24 cellular contexts compared by ENCODE assay signal in the genomic region with DNA sequence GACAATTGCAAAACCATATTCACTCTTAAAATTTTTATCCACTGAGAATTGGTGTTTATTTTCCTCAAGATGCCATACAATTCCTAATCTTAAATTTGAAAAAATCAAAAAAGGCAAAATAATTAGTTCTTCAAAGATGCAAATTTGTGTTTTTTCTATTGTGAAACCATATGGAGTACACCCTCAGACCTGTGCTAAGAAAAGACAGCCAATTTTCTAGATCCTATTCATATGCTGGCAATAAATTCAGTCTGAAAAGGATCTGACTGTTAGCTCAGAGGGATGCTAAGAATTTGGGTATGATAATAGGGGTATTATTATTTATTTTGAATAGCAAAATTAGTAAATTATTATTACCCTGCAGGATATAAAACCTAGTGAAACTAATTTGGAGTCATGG.
A peak's percentile ranks its signal among the peaks of the same experiment; 100 is the strongest.
DNase-seq lines count a peak whose midpoint lies in the region; ATAC-seq, FAIRE-seq and TF ChIP-seq lines count a peak whose summit lies in the region.
"Had no signal": no experiment of that assay in that cellular context is flagged by ENCODE, and none has a peak within 500 bp of the region (broad histone marks: within the 10 kb centered on the region; RNA-seq: fewer than 3 reads in every experiment).

No MANE protein-coding gene starts in this region.

- in situ Hi-C loops in GM13977 (cut with MboI; ENCODE audit: low pct_unique_long_range_greater_than_20kb, low sequenced_read_pairs, unreplicated experiment) = no loop called here
- in situ Hi-C loops in transverse colon (cut with MboI; ENCODE audit: low pct_ligation_motif_present in 1 of 4, low pct_unique_long_range_greater_than_20kb in 1 of 4, low sequenced_read_pairs in 3 of 4) = no loop called here

- TF ChIP-seq EP300 in transverse colon (IDR thresholded peaks at IDR 0.05; ENCODE audit: low read depth) = no peak

- H3K27me3 ChIP-seq in transverse colon = no peaks in the 10 kb centered on the region
- H3K27me3 ChIP-seq: BE2C, BLaER1 had no signal

- no peaks in the 10 kb centered on the region for H3K9me3 ChIP-seq in transverse colon
- H3K9me3 ChIP-seq: BE2C, BLaER1 had no signal

- no peak for TF ChIP-seq POLR2A in transverse colon (IDR thresholded peaks at IDR 0.05)

- ATAC-seq in HG02571 (IDR thresholded peaks at IDR 0.05; ENCODE audit: unreplicated experiment) = no peak

- no peaks in the 10 kb centered on the region for H3K36me3 ChIP-seq in transverse colon
- H3K36me3 ChIP-seq: BE2C, BLaER1 had no signal

- H3K4me1 ChIP-seq in transverse colon = no peaks in the 10 kb centered on the region
- H3K4me1 ChIP-seq: BE2C, BLaER1 had no signal

- no peak overlapping the region for H3K27ac ChIP-seq in transverse colon
- H3K27ac ChIP-seq: BLaER1 had no signal

- DNase-seq in cerebellar cortex (ENCODE audit: low spot score) (peak; percentile 70), GM13977 (ENCODE audit: low spot score) (no peak), transverse colon (no peak)
- DNase-seq: 8988T; ACHN; BE2C; CD4-positive, alpha-beta memory T cell; CD4-positive, CD25-positive, alpha-beta regulatory T cell; CD8-positive, alpha-beta memory T cell; COR-L47; DMS 273 treated with DMSO at 0.1 percent for 48 hours; DMS153; DMS53; DMS79; DND-41; EL; GF-D8 had no signal

- peak; percentile 71 for FAIRE-seq in endometrium (lab: Jason Lieb, UNC)
- FAIRE-seq: A204.1, G401.6, GM12891, GM18507 had no signal

- intact Hi-C loops in transverse colon (cut with DNase I; ENCODE audit: low total_unique reads) = no loop called here

- TF ChIP-seq CTCF in GM13977 (IDR thresholded peaks at IDR 0.05; ENCODE audit: extremely low read depth, insufficient read depth, missing control alignments) = no peak
- no peak for TF ChIP-seq CTCF in transverse colon (IDR thresholded peaks at IDR 0.05)

- no peak overlapping the region for H3K4me3 ChIP-seq in transverse colon
- H3K4me3 ChIP-seq: BLaER1 had no signal
